In genomic region chr19:5407356-5407755, GRCh38 we compare ENCODE assay signal across 13 cellular contexts. TPM values are rescaled to one million over a fixed set of nuclear protein-coding genes. Genes with fewer than 3 reads are reported as not detected.
DNase-seq lines count a peak whose midpoint lies in the region; ATAC-seq and TF ChIP-seq lines count a peak whose summit lies in the region.
"Had no signal": no experiment of that assay in that cellular context is flagged by ENCODE, and none has a peak within 500 bp of the region (broad histone marks: within the 10 kb centered on the region; RNA-seq: fewer than 3 reads in every experiment).

No MANE protein-coding gene starts in this region.

- H3K27me3 ChIP-seq in foreskin keratinocyte, result no peaks in the 10 kb centered on the region

- H3K4me1 ChIP-seq in foreskin keratinocyte, result no peaks in the 10 kb centered on the region
- H3K4me1 ChIP-seq: prostate gland had no signal

- no peak for ATAC-seq in foreskin keratinocyte
- ATAC-seq in HG02938 (IDR thresholded peaks at IDR 0.05; ENCODE audit: unreplicated experiment), result no peak
- ATAC-seq: activated CD8-positive, alpha-beta memory T cell treated with anti-CD3 and anti-CD28 coated beads, Interleukin-2, amount 10 ng/mL, durations not matched to agents 7 days and 5 days had no signal

- TF ChIP-seq CTCF in foreskin keratinocyte (conservative IDR thresholded peaks at IDR 0.05), result no peak

- DNase-seq in NCI-H1105 treated with DMSO at 0.1 percent for 48 hours (lab: John Stamatoyannopoulos, UW), result peak; percentile 27
- no peak for DNase-seq in NCI-H1105 (lab: John Stamatoyannopoulos, UW)
- DNase-seq in LHCN-M2 (ENCODE audit: low read depth), result peak; percentile 14
- peak; percentile 39 for DNase-seq in SW480 (ENCODE audit: low spot score)
- DNase-seq in iPS-NIHi11 (ENCODE audit: low spot score), result peak; percentile 51
- DNase-seq in substantia nigra (lab: John Stamatoyannopoulos, UW), result no peak
- DNase-seq in foreskin keratinocyte, result no peak
- DNase-seq: activated CD8-positive, alpha-beta memory T cell treated with anti-CD3 and anti-CD28 coated beads, Interleukin-2, amount 10 ng/mL, durations not matched to agents 7 days and 5 days; islet precursor cell had no signal

- no peak overlapping the region for H3K27ac ChIP-seq in substantia nigra (ENCODE audit: low read depth, low read length, poor library complexity, severe bottlenecking)
- H3K27ac ChIP-seq in foreskin keratinocyte, result no peak overlapping the region
- H3K27ac ChIP-seq: prostate gland had no signal

RNA-seq across cellular contexts. Expression of gene ZNRF4, which starts 47.9 kb away (rescaled TPM):
- total RNA-seq in LHCN-M2 (2014; rRNA removed), result not detected in 2 replicates
- polyA plus RNA-seq in LHCN-M2 (2012), result not detected
- not detected in 2 replicates for total RNA-seq in foreskin keratinocyte
- polyA plus RNA-seq in foreskin keratinocyte, result not detected in 2 replicates
- total RNA-seq: activated CD8-positive, alpha-beta memory T cell treated with anti-CD3 and anti-CD28 coated beads, Interleukin-2, amount 10 ng/mL, durations not matched to agents 7 days and 5 days; urinary bladder had no signal
- polyA plus RNA-seq: esophagus, urinary bladder had no signal

Comparison
In these comparisons a context has a peak if more than half of its experiments do, and no peak if none do; other contexts are left out.
1. DNase-seq: peak in NCI-H1105 treated with DMSO at 0.1 percent for 48 hours (single experiment), LHCN-M2 (single experiment), SW480 (single experiment) and iPS-NIHi11 (single experiment); none in NCI-H1105 (single experiment), substantia nigra (0 of 49) and foreskin keratinocyte (0 of 2).